In the genomic region with DNA sequence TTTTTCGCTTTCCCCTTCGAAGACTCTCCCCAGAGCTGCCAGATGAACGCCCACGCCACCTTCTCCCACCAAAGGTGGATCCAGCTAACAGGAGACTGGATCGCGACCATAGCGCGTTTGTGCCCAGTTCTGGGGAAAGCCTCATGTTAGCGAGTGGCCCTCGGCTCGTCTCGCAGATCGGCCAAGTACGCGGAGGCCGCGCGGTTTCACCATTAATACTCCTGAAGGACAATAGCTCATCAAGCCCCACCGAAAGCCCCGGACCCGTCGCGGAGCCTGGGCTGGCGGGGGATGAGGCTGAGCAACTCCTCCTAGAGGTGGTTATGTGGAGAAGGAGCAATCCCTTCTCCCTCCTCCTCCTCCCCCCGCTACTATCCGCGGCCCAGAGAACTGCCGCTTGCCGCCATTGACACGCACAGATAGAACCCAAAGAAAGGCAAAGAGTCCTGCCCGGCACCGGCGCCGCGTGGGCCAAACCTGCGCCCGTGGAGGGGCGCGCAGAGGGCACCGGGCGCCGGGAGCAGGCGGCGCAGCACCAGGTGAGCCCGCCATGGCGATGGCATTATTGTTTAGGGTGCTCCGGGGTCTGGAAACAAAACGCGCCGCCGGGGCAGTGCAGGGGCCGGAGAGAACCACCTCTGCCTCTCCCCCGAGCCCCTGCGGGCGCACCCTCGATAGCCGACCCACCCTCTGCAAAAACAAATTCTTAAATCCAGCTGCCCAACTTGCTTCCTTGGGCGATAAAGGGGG, we compare ENCODE assay signal across 1 cellular context.
TF ChIP-seq lines count a peak whose summit lies in the region.

A gene (plus strand): TSS at position 385 of the 750 bp plus-strand sequence. CDS start 22,813 bp downstream, outside the sequence.

TF ChIP-seq in HepG2, 621 proteins besides CTCF, POLR2A, EP300 and RAD21 (continued from another document and continues in another):
- TF ChIP-seq ZNF557 (CRISPR knock-in tag; IDR thresholded peaks at IDR 0.05) = no peak
- no peak for TF ChIP-seq RBAK (CRISPR knock-in tag; IDR thresholded peaks at IDR 0.05)
- TF ChIP-seq DR1 (CRISPR knock-in tag; IDR thresholded peaks at IDR 0.05) = no peak
- peak; percentile 28; the same call in 1 of the 2 replicates for TF ChIP-seq STAG1 (CRISPR knock-in tag; IDR thresholded peaks at IDR 0.05)
- no peak for TF ChIP-seq ZBTB8A (CRISPR knock-in tag; IDR thresholded peaks at IDR 0.05; ENCODE audit: borderline replicate concordance, low read depth)
- TF ChIP-seq, protein P1, sequence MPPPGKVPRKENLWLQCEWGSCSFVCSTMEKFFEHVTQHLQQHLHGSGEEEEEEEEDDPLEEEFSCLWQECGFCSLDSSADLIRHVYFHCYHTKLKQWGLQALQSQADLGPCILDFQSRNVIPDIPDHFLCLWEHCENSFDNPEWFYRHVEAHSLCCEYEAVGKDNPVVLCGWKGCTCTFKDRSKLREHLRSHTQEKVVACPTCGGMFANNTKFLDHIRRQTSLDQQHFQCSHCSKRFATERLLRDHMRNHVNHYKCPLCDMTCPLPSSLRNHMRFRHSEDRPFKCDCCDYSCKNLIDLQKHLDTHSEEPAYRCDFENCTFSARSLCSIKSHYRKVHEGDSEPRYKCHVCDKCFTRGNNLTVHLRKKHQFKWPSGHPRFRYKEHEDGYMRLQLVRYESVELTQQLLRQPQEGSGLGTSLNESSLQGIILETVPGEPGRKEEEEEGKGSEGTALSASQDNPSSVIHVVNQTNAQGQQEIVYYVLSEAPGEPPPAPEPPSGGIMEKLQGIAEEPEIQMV (CRISPR knock-in tag; IDR thresholded peaks at IDR 0.05; ENCODE audit: low read depth) = no peak
- peak; percentile 35 for TF ChIP-seq HNRNPLL (IDR thresholded peaks at IDR 0.05; ENCODE audit: low read depth, low read length, poor library complexity, severe bottlenecking)
- TF ChIP-seq, protein P2, sequence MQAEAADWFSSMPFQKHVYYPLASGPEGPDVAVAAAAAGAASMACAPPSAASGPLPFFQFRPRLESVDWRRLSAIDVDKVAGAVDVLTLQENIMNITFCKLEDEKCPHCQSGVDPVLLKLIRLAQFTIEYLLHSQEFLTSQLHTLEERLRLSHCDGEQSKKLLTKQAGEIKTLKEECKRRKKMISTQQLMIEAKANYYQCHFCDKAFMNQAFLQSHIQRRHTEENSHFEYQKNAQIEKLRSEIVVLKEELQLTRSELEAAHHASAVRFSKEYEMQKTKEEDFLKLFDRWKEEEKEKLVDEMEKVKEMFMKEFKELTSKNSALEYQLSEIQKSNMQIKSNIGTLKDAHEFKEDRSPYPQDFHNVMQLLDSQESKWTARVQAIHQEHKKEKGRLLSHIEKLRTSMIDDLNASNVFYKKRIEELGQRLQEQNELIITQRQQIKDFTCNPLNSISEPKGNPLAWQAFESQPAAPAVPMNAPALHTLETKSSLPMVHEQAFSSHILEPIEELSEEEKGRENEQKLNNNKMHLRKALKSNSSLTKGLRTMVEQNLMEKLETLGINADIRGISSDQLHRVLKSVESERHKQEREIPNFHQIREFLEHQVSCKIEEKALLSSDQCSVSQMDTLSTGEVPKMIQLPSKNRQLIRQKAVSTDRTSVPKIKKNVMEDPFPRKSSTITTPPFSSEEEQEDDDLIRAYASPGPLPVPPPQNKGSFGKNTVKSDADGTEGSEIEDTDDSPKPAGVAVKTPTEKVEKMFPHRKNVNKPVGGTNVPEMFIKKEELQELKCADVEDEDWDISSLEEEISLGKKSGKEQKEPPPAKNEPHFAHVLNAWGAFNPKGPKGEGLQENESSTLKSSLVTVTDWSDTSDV (CRISPR knock-in tag; IDR thresholded peaks at IDR 0.05) = no peak
- no peak for TF ChIP-seq SRF (IDR thresholded peaks at IDR 0.05; ENCODE audit: low read depth, low read length)
- peak; percentile 61 for TF ChIP-seq GATAD2A (CRISPR knock-in tag; IDR thresholded peaks at IDR 0.05)
- TF ChIP-seq ZNF460 (CRISPR knock-in tag; IDR thresholded peaks at IDR 0.05; ENCODE audit: borderline replicate concordance) = no peak
- no peak for TF ChIP-seq FOXK2 (IDR thresholded peaks at IDR 0.05)
- TF ChIP-seq, protein P3, sequence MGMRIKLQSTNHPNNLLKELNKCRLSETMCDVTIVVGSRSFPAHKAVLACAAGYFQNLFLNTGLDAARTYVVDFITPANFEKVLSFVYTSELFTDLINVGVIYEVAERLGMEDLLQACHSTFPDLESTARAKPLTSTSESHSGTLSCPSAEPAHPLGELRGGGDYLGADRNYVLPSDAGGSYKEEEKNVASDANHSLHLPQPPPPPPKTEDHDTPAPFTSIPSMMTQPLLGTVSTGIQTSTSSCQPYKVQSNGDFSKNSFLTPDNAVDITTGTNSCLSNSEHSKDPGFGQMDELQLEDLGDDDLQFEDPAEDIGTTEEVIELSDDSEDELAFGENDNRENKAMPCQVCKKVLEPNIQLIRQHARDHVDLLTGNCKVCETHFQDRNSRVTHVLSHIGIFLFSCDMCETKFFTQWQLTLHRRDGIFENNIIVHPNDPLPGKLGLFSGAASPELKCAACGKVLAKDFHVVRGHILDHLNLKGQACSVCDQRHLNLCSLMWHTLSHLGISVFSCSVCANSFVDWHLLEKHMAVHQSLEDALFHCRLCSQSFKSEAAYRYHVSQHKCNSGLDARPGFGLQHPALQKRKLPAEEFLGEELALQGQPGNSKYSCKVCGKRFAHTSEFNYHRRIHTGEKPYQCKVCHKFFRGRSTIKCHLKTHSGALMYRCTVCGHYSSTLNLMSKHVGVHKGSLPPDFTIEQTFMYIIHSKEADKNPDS (CRISPR knock-in tag; IDR thresholded peaks at IDR 0.05) = no peak
- TF ChIP-seq, protein P4, sequence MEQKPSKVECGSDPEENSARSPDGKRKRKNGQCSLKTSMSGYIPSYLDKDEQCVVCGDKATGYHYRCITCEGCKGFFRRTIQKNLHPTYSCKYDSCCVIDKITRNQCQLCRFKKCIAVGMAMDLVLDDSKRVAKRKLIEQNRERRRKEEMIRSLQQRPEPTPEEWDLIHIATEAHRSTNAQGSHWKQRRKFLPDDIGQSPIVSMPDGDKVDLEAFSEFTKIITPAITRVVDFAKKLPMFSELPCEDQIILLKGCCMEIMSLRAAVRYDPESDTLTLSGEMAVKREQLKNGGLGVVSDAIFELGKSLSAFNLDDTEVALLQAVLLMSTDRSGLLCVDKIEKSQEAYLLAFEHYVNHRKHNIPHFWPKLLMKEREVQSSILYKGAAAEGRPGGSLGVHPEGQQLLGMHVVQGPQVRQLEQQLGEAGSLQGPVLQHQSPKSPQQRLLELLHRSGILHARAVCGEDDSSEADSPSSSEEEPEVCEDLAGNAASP (CRISPR knock-in tag; IDR thresholded peaks at IDR 0.05; ENCODE audit: borderline replicate concordance) = no peak
- TF ChIP-seq, protein P5, sequence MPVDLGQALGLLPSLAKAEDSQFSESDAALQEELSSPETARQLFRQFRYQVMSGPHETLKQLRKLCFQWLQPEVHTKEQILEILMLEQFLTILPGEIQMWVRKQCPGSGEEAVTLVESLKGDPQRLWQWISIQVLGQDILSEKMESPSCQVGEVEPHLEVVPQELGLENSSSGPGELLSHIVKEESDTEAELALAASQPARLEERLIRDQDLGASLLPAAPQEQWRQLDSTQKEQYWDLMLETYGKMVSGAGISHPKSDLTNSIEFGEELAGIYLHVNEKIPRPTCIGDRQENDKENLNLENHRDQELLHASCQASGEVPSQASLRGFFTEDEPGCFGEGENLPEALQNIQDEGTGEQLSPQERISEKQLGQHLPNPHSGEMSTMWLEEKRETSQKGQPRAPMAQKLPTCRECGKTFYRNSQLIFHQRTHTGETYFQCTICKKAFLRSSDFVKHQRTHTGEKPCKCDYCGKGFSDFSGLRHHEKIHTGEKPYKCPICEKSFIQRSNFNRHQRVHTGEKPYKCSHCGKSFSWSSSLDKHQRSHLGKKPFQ (CRISPR knock-in tag; IDR thresholded peaks at IDR 0.05; ENCODE audit: insufficient replicate concordance) = no peak
- no peak for TF ChIP-seq DMAP1 (CRISPR knock-in tag; IDR thresholded peaks at IDR 0.05)
- TF ChIP-seq, protein P6, sequence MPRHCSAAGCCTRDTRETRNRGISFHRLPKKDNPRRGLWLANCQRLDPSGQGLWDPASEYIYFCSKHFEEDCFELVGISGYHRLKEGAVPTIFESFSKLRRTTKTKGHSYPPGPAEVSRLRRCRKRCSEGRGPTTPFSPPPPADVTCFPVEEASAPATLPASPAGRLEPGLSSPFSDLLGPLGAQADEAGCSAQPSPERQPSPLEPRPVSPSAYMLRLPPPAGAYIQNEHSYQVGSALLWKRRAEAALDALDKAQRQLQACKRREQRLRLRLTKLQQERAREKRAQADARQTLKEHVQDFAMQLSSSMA (CRISPR knock-in tag; IDR thresholded peaks at IDR 0.05) = no peak
- no peak for TF ChIP-seq NR3C1 (CRISPR knock-in tag; IDR thresholded peaks at IDR 0.05)
- TF ChIP-seq ZNF10 (CRISPR knock-in tag; IDR thresholded peaks at IDR 0.05; ENCODE audit: borderline replicate concordance, low read depth) = no peak
- 0 out of 2 replicates have a peak, but pooled peaks have one; percentile 44 for TF ChIP-seq ISL2 (CRISPR knock-in tag; IDR thresholded peaks at IDR 0.05)
- no peak for TF ChIP-seq ZNF3 (CRISPR knock-in tag; IDR thresholded peaks at IDR 0.05)
- TF ChIP-seq RFX1 (IDR thresholded peaks at IDR 0.05) = no peak
- no peak for TF ChIP-seq ZNF251 (CRISPR knock-in tag; IDR thresholded peaks at IDR 0.05)
- TF ChIP-seq, protein P7, sequence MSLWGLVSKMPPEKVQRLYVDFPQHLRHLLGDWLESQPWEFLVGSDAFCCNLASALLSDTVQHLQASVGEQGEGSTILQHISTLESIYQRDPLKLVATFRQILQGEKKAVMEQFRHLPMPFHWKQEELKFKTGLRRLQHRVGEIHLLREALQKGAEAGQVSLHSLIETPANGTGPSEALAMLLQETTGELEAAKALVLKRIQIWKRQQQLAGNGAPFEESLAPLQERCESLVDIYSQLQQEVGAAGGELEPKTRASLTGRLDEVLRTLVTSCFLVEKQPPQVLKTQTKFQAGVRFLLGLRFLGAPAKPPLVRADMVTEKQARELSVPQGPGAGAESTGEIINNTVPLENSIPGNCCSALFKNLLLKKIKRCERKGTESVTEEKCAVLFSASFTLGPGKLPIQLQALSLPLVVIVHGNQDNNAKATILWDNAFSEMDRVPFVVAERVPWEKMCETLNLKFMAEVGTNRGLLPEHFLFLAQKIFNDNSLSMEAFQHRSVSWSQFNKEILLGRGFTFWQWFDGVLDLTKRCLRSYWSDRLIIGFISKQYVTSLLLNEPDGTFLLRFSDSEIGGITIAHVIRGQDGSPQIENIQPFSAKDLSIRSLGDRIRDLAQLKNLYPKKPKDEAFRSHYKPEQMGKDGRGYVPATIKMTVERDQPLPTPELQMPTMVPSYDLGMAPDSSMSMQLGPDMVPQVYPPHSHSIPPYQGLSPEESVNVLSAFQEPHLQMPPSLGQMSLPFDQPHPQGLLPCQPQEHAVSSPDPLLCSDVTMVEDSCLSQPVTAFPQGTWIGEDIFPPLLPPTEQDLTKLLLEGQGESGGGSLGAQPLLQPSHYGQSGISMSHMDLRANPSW (CRISPR knock-in tag; IDR thresholded peaks at IDR 0.05; ENCODE audit: borderline replicate concordance) = no peak
- no peak for TF ChIP-seq SYNCRIP (IDR thresholded peaks at IDR 0.05; ENCODE audit: insufficient read depth, low read depth, low read length)
- TF ChIP-seq, protein P8, sequence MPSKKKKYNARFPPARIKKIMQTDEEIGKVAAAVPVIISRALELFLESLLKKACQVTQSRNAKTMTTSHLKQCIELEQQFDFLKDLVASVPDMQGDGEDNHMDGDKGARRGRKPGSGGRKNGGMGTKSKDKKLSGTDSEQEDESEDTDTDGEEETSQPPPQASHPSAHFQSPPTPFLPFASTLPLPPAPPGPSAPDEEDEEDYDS (CRISPR knock-in tag; IDR thresholded peaks at IDR 0.05) = no peak; the same call in 1 of the 2 replicates
- TF ChIP-seq, protein P9, sequence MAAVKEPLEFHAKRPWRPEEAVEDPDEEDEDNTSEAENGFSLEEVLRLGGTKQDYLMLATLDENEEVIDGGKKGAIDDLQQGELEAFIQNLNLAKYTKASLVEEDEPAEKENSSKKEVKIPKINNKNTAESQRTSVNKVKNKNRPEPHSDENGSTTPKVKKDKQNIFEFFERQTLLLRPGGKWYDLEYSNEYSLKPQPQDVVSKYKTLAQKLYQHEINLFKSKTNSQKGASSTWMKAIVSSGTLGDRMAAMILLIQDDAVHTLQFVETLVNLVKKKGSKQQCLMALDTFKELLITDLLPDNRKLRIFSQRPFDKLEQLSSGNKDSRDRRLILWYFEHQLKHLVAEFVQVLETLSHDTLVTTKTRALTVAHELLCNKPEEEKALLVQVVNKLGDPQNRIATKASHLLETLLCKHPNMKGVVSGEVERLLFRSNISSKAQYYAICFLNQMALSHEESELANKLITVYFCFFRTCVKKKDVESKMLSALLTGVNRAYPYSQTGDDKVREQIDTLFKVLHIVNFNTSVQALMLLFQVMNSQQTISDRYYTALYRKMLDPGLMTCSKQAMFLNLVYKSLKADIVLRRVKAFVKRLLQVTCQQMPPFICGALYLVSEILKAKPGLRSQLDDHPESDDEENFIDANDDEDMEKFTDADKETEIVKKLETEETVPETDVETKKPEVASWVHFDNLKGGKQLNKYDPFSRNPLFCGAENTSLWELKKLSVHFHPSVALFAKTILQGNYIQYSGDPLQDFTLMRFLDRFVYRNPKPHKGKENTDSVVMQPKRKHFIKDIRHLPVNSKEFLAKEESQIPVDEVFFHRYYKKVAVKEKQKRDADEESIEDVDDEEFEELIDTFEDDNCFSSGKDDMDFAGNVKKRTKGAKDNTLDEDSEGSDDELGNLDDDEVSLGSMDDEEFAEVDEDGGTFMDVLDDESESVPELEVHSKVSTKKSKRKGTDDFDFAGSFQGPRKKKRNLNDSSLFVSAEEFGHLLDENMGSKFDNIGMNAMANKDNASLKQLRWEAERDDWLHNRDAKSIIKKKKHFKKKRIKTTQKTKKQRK (IDR thresholded peaks at IDR 0.05; ENCODE audit: low read length) = no peak
- no peak for TF ChIP-seq IKZF1 (IDR thresholded peaks at IDR 0.05)
- TF ChIP-seq ZNF550 (CRISPR knock-in tag; IDR thresholded peaks at IDR 0.05; ENCODE audit: borderline replicate concordance) = no peak
- no peak for TF ChIP-seq HNRNPH1 (optimal IDR thresholded peaks at IDR 0.05; ENCODE audit: low read depth, low read length)
- no peak for TF ChIP-seq ZNF432 (CRISPR knock-in tag; IDR thresholded peaks at IDR 0.05; ENCODE audit: borderline replicate concordance)
- no peak for TF ChIP-seq ATM (IDR thresholded peaks at IDR 0.05; ENCODE audit: borderline replicate concordance)
- no peak for TF ChIP-seq ZBTB7A (CRISPR knock-in tag; IDR thresholded peaks at IDR 0.05)
